In genomic region chr7:154353385-154353784, GRCh38 we compare ENCODE assay signal across 1 cellular context.
TF ChIP-seq lines count a peak whose summit lies in the region.

No MANE protein-coding gene starts in this region.

TF ChIP-seq in SK-N-SH, 30 proteins besides CTCF, POLR2A, EP300 and RAD21 (continued from another document):
- no peak for TF ChIP-seq REST (IDR thresholded peaks at IDR 0.05; ENCODE audit: low read depth, low read length)
- no peak for TF ChIP-seq GABPA (IDR thresholded peaks at IDR 0.05; ENCODE audit: low read depth)
- TF ChIP-seq RXRA (IDR thresholded peaks at IDR 0.05; ENCODE audit: borderline replicate concordance, low read depth): no peak
- TF ChIP-seq FOXJ3 (CRISPR knock-in tag; IDR thresholded peaks at IDR 0.05): no peak; the same call in 1 of the 2 replicates
- TF ChIP-seq POLR2AphosphoS5 (IDR thresholded peaks at IDR 0.05; ENCODE audit: low read depth, low read length): no peak
- TF ChIP-seq FOXM1 (IDR thresholded peaks at IDR 0.05; ENCODE audit: low read depth): no peak
- TF ChIP-seq ELF1 (IDR thresholded peaks at IDR 0.05): no peak
- no peak for TF ChIP-seq USF2 (IDR thresholded peaks at IDR 0.05; ENCODE audit: borderline replicate concordance, low read depth, low read length)
- no peak for TF ChIP-seq IRF3 (IDR thresholded peaks at IDR 0.05; ENCODE audit: low read depth, low read length)
- no peak for TF ChIP-seq FOSL2 (IDR thresholded peaks at IDR 0.05; ENCODE audit: borderline replicate concordance, low read depth)
- TF ChIP-seq YY1 (IDR thresholded peaks at IDR 0.05; ENCODE audit: low read depth): no peak
- TF ChIP-seq USF1 (IDR thresholded peaks at IDR 0.05; ENCODE audit: borderline replicate concordance, low read depth): no peak
- TF ChIP-seq ZBTB33 (IDR thresholded peaks at IDR 0.05; ENCODE audit: borderline replicate concordance, low read depth): no peak
- TF ChIP-seq CHD2 (IDR thresholded peaks at IDR 0.05; ENCODE audit: low read length, partially characterized antibody): peak; percentile 12
